In genomic region chr1:202061055-202061454, GRCh38 we compare ENCODE assay signal across 2 cellular contexts.
TF ChIP-seq lines count a peak whose summit lies in the region.

No MANE protein-coding gene starts in this region.

TF ChIP-seq in A549, 52 proteins besides CTCF, POLR2A, EP300 and RAD21 (continued from another document):
- no peak for TF ChIP-seq KDM5A (IDR thresholded peaks at IDR 0.05)

TF ChIP-seq in H1, 55 proteins besides CTCF, POLR2A, EP300 and RAD21 (continued from another document):
- TF ChIP-seq CHD7 (IDR thresholded peaks at IDR 0.05; ENCODE audit: insufficient replicate concordance, low read length) = no peak
- TF ChIP-seq ZNF274 (IDR thresholded peaks at IDR 0.05; ENCODE audit: borderline replicate concordance, extremely low read depth, low read length) = no peak
- no peak for TF ChIP-seq RBBP5 (IDR thresholded peaks at IDR 0.05; ENCODE audit: borderline replicate concordance, low read depth, low read length)
- TF ChIP-seq SUZ12 (IDR thresholded peaks at IDR 0.05; ENCODE audit: low read length) = no peak
- no peak for TF ChIP-seq TBP (IDR thresholded peaks at IDR 0.05; ENCODE audit: low read depth, low read length)
- TF ChIP-seq CEBPB (IDR thresholded peaks at IDR 0.05; ENCODE audit: low read depth, low read length) = no peak
TF ChIP-seq in H1: peak in this region for 0.
